ENCODE assay signal across 16 cellular contexts in genomic region chr2:208657468-208657867, GRCh38.
DNase-seq lines count a peak whose midpoint lies in the region; ATAC-seq, FAIRE-seq and TF ChIP-seq lines count a peak whose summit lies in the region.
"Had no signal": no experiment of that assay in that cellular context is flagged by ENCODE, and none has a peak within 500 bp of the region (broad histone marks: within the 10 kb centered on the region; RNA-seq: fewer than 3 reads in every experiment).

No MANE protein-coding gene starts in this region.

- no peak overlapping the region for H3K4ac ChIP-seq in H1 (replicated peaks; ENCODE audit: insufficient read length, low read depth, low read length)

- no peak overlapping the region for H3K9ac ChIP-seq in H1 (replicated peaks in 1 of 4; ENCODE audit: extremely low read depth in 1 of 4, low read depth in 3 of 4, low read length in 3 of 4)

- no peak overlapping the region for H2BK15ac ChIP-seq in H1 (ENCODE audit: low read length)

- H3K79me2 ChIP-seq in H1 (ENCODE audit: control insufficient read depth in 1 of 2, insufficient read depth in 2 of 2, low read length in 2 of 2), result no peaks in the 10 kb centered on the region

- H2AFZ ChIP-seq in H1 (ENCODE audit: low read length), result no peak overlapping the region

- H3K27me3 Mint-ChIP-seq in T-helper 2 cell treated with Interferon-gamma antibody and Interleukin-4, amounts not matched to agents 5 μg/mL and 100 μg/mL, for 36 hours (ENCODE audit: low read depth), result no peaks in the 10 kb centered on the region

- H2BK20ac ChIP-seq in H1 (ENCODE audit: low read length), result no peak overlapping the region

- H3K23ac ChIP-seq in H1 (ENCODE audit: insufficient read length), result no peak overlapping the region

- no peak for TF ChIP-seq POLR2A in H1 (IDR thresholded peaks at IDR 0.05; ENCODE audit: control extremely low read depth in 1 of 2, low read depth in 2 of 2, low read length in 2 of 2)

- no peaks in the 10 kb centered on the region for H3K9me3 ChIP-seq in H1 (ENCODE audit: insufficient read depth in 2 of 2, low read depth in 1 of 2, low read length in 1 of 2)
- H3K9me3 ChIP-seq: body of pancreas, suprapubic skin had no signal

- H3K18ac ChIP-seq in H1 (ENCODE audit: extremely low read depth, low read length), result no peak overlapping the region

- H3K9me3 Mint-ChIP-seq in T-helper 2 cell treated with Interferon-gamma antibody and Interleukin-4, amounts not matched to agents 5 μg/mL and 100 μg/mL, for 36 hours, result peaks cover 5% of the 10 kb centered on the region

- no peak for ATAC-seq in foreskin keratinocyte
- ATAC-seq: body of pancreas had no signal

- no peak overlapping the region for H3K4me3 ChIP-seq in H1 (ENCODE audit: extremely low read depth in 1 of 4, insufficient read depth in 2 of 4, low read depth in 3 of 4, low read length in 4 of 4)
- H3K4me3 ChIP-seq: body of pancreas, suprapubic skin had no signal

- H3K4me1 ChIP-seq in H1 (replicated peaks in 1 of 4; ENCODE audit: control insufficient read depth in 3 of 4, insufficient read depth in 4 of 4, low read length in 3 of 4), result no peaks in the 10 kb centered on the region
- no peaks in the 10 kb centered on the region for H3K4me1 ChIP-seq in foreskin keratinocyte
- H3K4me1 ChIP-seq: body of pancreas, suprapubic skin had no signal

- H3K4me1 Mint-ChIP-seq in T-helper 2 cell treated with Interferon-gamma antibody and Interleukin-4, amounts not matched to agents 5 μg/mL and 100 μg/mL, for 36 hours (ENCODE audit: low read depth), result no peaks in the 10 kb centered on the region

- no peaks in the 10 kb centered on the region for H3K36me3 Mint-ChIP-seq in T-helper 2 cell treated with Interferon-gamma antibody and Interleukin-4, amounts not matched to agents 5 μg/mL and 100 μg/mL, for 36 hours (ENCODE audit: low read depth)

- H2AK5ac ChIP-seq in H1 (ENCODE audit: low read depth, low read length), result no peak overlapping the region

- TF ChIP-seq CTCF in 22Rv1 (IDR thresholded peaks at IDR 0.05), result peak; percentile 53
- peak; percentile 19 to 73 (median 36); a peak in 3 of 4 replicates for TF ChIP-seq CTCF in H1 (IDR thresholded peaks at IDR 0.05; ENCODE audit: control extremely low read depth in 1 of 3, insufficient read depth in 1 of 3, low read depth in 1 of 3, low read length in 3 of 3)
- no peak for TF ChIP-seq CTCF in foreskin keratinocyte (conservative IDR thresholded peaks at IDR 0.05)

- POLR2A ChIA-PET in H1 (lab: Charles Lee; ENCODE audit: partially characterized antibody), result no interaction called here

- H3K27me3 ChIP-seq in H1 (replicated peaks in 1 of 4; ENCODE audit: control insufficient read depth in 3 of 4, extremely low read depth in 1 of 4, insufficient read depth in 3 of 4, low read length in 3 of 4) (no peaks in the 10 kb centered on the region), foreskin keratinocyte (no peaks in the 10 kb centered on the region)
- H3K27me3 ChIP-seq: body of pancreas, suprapubic skin had no signal

- H4K8ac ChIP-seq in H1 (ENCODE audit: extremely low read depth, insufficient read depth, low read length), result no peak overlapping the region

- TF ChIP-seq EP300 in H1 (IDR thresholded peaks at IDR 0.05; ENCODE audit: borderline replicate concordance in 1 of 2, low read depth in 2 of 2, low read length in 2 of 2), result no peak

- H2BK5ac ChIP-seq in H1 (ENCODE audit: low read depth, low read length), result no peak overlapping the region

- no peak overlapping the region for H3K4me2 ChIP-seq in H1 (ENCODE audit: insufficient read depth in 1 of 2, low read depth in 2 of 2, low read length in 2 of 2)

- H4K5ac ChIP-seq in H1 (ENCODE audit: insufficient read length, low read depth, low read length), result no peak overlapping the region

- CTCF ChIA-PET in H1 (lab: Charles Lee; ENCODE audit: partially characterized antibody), result interaction anchor here (1.5 kb wide), 1 partner anchor 15 kb away, joined by 4 read pairs; no protein-coding TSS in a partner anchor

- 91% methylated on average over 1 of the region's 1 CpG; no CpG with 5 or more reads in 1 of the 2 experiments for WGBS in H1 (ENCODE audit: extremely low coverage in 1 of 2, insufficient coverage in 1 of 2, insufficient read length in 1 of 2, insufficient replicate concordance in 2 of 2, low coverage in 1 of 2, low lambda C conversion rate in 2 of 2, missing lambda C conversion rate in 1 of 2), 2 experiments

- H3K79me1 ChIP-seq in H1 (ENCODE audit: low read depth, low read length), result no peaks in the 10 kb centered on the region

- H4K20me1 ChIP-seq in H1 (replicated peaks in 1 of 2; ENCODE audit: control insufficient read depth in 1 of 2, insufficient read depth in 2 of 2, low read length in 2 of 2), result no peaks in the 10 kb centered on the region

- no peak overlapping the region for H3K14ac ChIP-seq in H1 (ENCODE audit: insufficient read length)

- H3K27ac ChIP-seq in 22Rv1, result no peak overlapping the region
- no peak overlapping the region for H3K27ac ChIP-seq in H1 (ENCODE audit: low read depth, low read length)
- no peak overlapping the region for H3K27ac ChIP-seq in foreskin keratinocyte
- H3K27ac ChIP-seq: body of pancreas, suprapubic skin had no signal

- no peak overlapping the region for H3K56ac ChIP-seq in H1 (replicated peaks; ENCODE audit: insufficient read length, low read depth, low read length)

- H2BK12ac ChIP-seq in H1 (ENCODE audit: low read depth, low read length), result no peak overlapping the region

- H3K36me3 ChIP-seq in H1 (ENCODE audit: control insufficient read depth in 2 of 4, insufficient read depth in 4 of 4, low read length in 3 of 4), result no peaks in the 10 kb centered on the region; a peak in 1 of 8 replicates
- H3K36me3 ChIP-seq: suprapubic skin had no signal

- DNase-seq in DMS53 treated with DMSO at 0.1 percent for 48 hours (lab: John Stamatoyannopoulos, UW; ENCODE audit: unreplicated experiment) (peak; percentile 10), NCI-H69 (lab: John Stamatoyannopoulos, UW) (peak; percentile 22), H1 (ENCODE audit: low read depth in 1 of 2, low spot score in 2 of 2) (no peak), foreskin keratinocyte (no peak), NK-92 (lab: John Stamatoyannopoulos, UW; ENCODE audit: unreplicated experiment) (no peak)
- no peak for DNase-seq in activated effector memory CD4-positive, alpha-beta T cell treated with anti-CD3 and anti-CD28 coated beads, Interleukin-2, amount 50 U/mL, for 16 hours
- no peak for DNase-seq in T-helper 2 cell treated with Interferon-gamma antibody and Interleukin-4, amounts not matched to agents 5 μg/mL and 100 μg/mL, for 36 hours (ENCODE audit: low spot score)
- DNase-seq: activated naive CD4-positive, alpha-beta T cell; body of pancreas; DMS79 treated with DMSO at 0.1 percent for 48 hours; NCI-H1048; NCI-H2227 treated with DMSO at 0.1 percent for 48 hours; retina had no signal

- H3K27ac Mint-ChIP-seq in T-helper 2 cell treated with Interferon-gamma antibody and Interleukin-4, amounts not matched to agents 5 μg/mL and 100 μg/mL, for 36 hours, result no peak overlapping the region

- FAIRE-seq in H1 (lab: Jason Lieb, UNC), result peak; percentile 78
- FAIRE-seq: GM12892 had no signal

- H4K91ac ChIP-seq in H1 (replicated peaks; ENCODE audit: insufficient read length, low read length), result no peak overlapping the region

- no peaks in the 10 kb centered on the region for H3K23me2 ChIP-seq in H1 (ENCODE audit: low read depth, low read length)

- no peak overlapping the region for H2BK120ac ChIP-seq in H1 (replicated peaks; ENCODE audit: low read depth, low read length)

- H3K4me3 Mint-ChIP-seq in T-helper 2 cell treated with Interferon-gamma antibody and Interleukin-4, amounts not matched to agents 5 μg/mL and 100 μg/mL, for 36 hours, result no peak overlapping the region

- TF ChIP-seq RAD21 in H1 (IDR thresholded peaks at IDR 0.05 in 1 of 2, conservative IDR thresholded peaks at IDR 0.05 in 1 of 2; ENCODE audit: low read depth in 2 of 2, low read length in 2 of 2), result peak; percentile 53 to 60

TF ChIP-seq in H1, 55 proteins besides CTCF, POLR2A, EP300 and RAD21:
- TF ChIP-seq RXRA (IDR thresholded peaks at IDR 0.05; ENCODE audit: insufficient read depth, low read depth, low read length) (no peak), CBX8 (IDR thresholded peaks at IDR 0.05; ENCODE audit: borderline replicate concordance, low read depth, low read length) (no peak), NANOG (IDR thresholded peaks at IDR 0.05; ENCODE audit: insufficient read depth, low read depth, low read length, poor library complexity, severe bottlenecking) (no peak), CREB1 (IDR thresholded peaks at IDR 0.05) (no peak), SAP30 (IDR thresholded peaks at IDR 0.05; ENCODE audit: insufficient read depth, insufficient replicate concordance, low read length) (no peak), EGR1 (IDR thresholded peaks at IDR 0.05; ENCODE audit: borderline replicate concordance, low read depth, low read length) (no peak), HDAC6 (IDR thresholded peaks at IDR 0.05; ENCODE audit: low read depth, low read length) (no peak), EZH2 (IDR thresholded peaks at IDR 0.05; ENCODE audit: low read depth, low read length, severe bottlenecking) (no peak), TAF1 (IDR thresholded peaks at IDR 0.05; ENCODE audit: low read depth, low read length) (no peak), ATF2 (IDR thresholded peaks at IDR 0.05; ENCODE audit: low read length) (no peak), KDM5A (IDR thresholded peaks at IDR 0.05; ENCODE audit: low read length) (no peak), BACH1 (IDR thresholded peaks at IDR 0.05; ENCODE audit: low read length) (no peak), HDAC2 (IDR thresholded peaks at IDR 0.05; ENCODE audit: borderline replicate concordance in 1 of 2, low read depth in 2 of 2, low read length in 2 of 2) (no peak), FOSL1 (IDR thresholded peaks at IDR 0.05; ENCODE audit: insufficient read depth, low read depth, low read length) (no peak), CEBPB (IDR thresholded peaks at IDR 0.05; ENCODE audit: low read depth, low read length) (no peak)
TF ChIP-seq in H1: peak in this region for 0.

Comparison
In these comparisons a context has a peak if more than half of its experiments do, and no peak if none do; other contexts are left out.
1. DNase-seq: peak in DMS53 treated with DMSO at 0.1 percent for 48 hours (single experiment) and NCI-H69 (single experiment); none in H1 (0 of 2), foreskin keratinocyte (0 of 2), activated effector memory CD4-positive, alpha-beta T cell treated with anti-CD3 and anti-CD28 coated beads, Interleukin-2, amount 50 U/mL, for 16 hours (single experiment), NK-92 (single experiment) and T-helper 2 cell treated with Interferon-gamma antibody and Interleukin-4, amounts not matched to agents 5 μg/mL and 100 μg/mL, for 36 hours (single experiment).